In genomic region chr17:44604149-44605115, GRCh38 we compare ENCODE assay signal across 29 cellular contexts. TPM values are rescaled to one million over a fixed set of nuclear protein-coding genes. Genes with fewer than 3 reads are reported as not detected.
DNase-seq lines count a peak whose midpoint lies in the region; TF ChIP-seq lines count a peak whose summit lies in the region.
"Had no signal": no experiment of that assay in that cellular context is flagged by ENCODE, and none has a peak within 500 bp of the region (broad histone marks: within the 10 kb centered on the region; RNA-seq: fewer than 3 reads in every experiment).

No MANE protein-coding gene starts in this region.

- H4K91ac ChIP-seq in neuronal stem cell (ENCODE audit: low read depth, low read length, poor library complexity): no peak overlapping the region

- DNase-seq in NCI-H82 (lab: John Stamatoyannopoulos, UW) (peak; percentile 25), NCI-H82 treated with DMSO at 0.1 percent for 48 hours (lab: John Stamatoyannopoulos, UW; ENCODE audit: unreplicated experiment) (no peak), islet precursor cell (peak; percentile 49), neuronal stem cell (ENCODE audit: low spot score) (no peak), SK-N-DZ (ENCODE audit: low spot score) (no peak), WERI-Rb-1 (no peak), NAMALWA (ENCODE audit: low spot score) (no peak)
- DNase-seq in activated CD4-positive, alpha-beta memory T cell treated with anti-CD3 and anti-CD28 coated beads, Interleukin-2, amount 10 ng/mL, durations not matched to agents 7 days and 5 days: no peak
- DNase-seq: activated CD4-positive, alpha-beta memory T cell treated with anti-CD3 and anti-CD28 coated beads for 36 hours; activated CD4-positive, CD25-positive, alpha-beta regulatory T cell treated with anti-CD3 and anti-CD28 coated beads, Interleukin-2, amount 50 U/mL, for 72 hours; activated naive CD4-positive, alpha-beta T cell treated with anti-CD3 and anti-CD28 coated beads, Interleukin-2, amount 10 ng/mL, durations not matched to agents 7 days and 5 days; amygdala; CD4-positive, CD25-positive, alpha-beta regulatory T cell; GM23248; kidney glomerular epithelial cell; NCI-H1436 treated with DMSO at 0.1 percent for 48 hours; NCI-H2081 treated with DMSO at 0.1 percent for 48 hours; NCI-H226; NCI-H69; Right ventricle myocardium superior; T-helper 2 cell had no signal

- no peak for TF ChIP-seq CTCF in WERI-Rb-1 (IDR thresholded peaks at IDR 0.05; ENCODE audit: low read depth, low read length)

- H2BK120ac ChIP-seq in neuronal stem cell (ENCODE audit: low read depth, low read length): no peak overlapping the region

- no peak overlapping the region for H4K8ac ChIP-seq in neuronal stem cell (ENCODE audit: low read depth, low read length)

- peaks cover 7% of the 10 kb centered on the region for H3K27me3 Mint-ChIP-seq in activated CD4-positive, alpha-beta memory T cell treated with anti-CD3 and anti-CD28 coated beads, Interleukin-2, amount 10 ng/mL, durations not matched to agents 7 days and 5 days

- peaks cover 0 to 10% (median 0%) of the 10 kb centered on the region in 3 experiments for H3K27me3 ChIP-seq in neuronal stem cell (ENCODE audit: control insufficient read depth in 3 of 3, insufficient read depth in 3 of 3, low read depth in 1 of 3, low read length in 3 of 3)
- no peaks in the 10 kb centered on the region for H3K27me3 ChIP-seq in WERI-Rb-1 (ENCODE audit: insufficient read depth, low read depth, severe bottlenecking)
- H3K27me3 ChIP-seq: breast epithelium, neutrophil had no signal

- peak overlapping the region; percentile 76 for H2BK15ac ChIP-seq in neuronal stem cell (ENCODE audit: low read length)

- peak overlapping the region; percentile 81 for H3K18ac ChIP-seq in neuronal stem cell (ENCODE audit: low read length)

- H3K36me3 Mint-ChIP-seq in activated CD4-positive, alpha-beta memory T cell treated with anti-CD3 and anti-CD28 coated beads, Interleukin-2, amount 10 ng/mL, durations not matched to agents 7 days and 5 days (ENCODE audit: low read depth): no peaks in the 10 kb centered on the region
- H3K36me3 Mint-ChIP-seq: activated CD4-positive, alpha-beta memory T cell treated with anti-CD3 and anti-CD28 coated beads for 36 hours; activated naive CD4-positive, alpha-beta T cell treated with anti-CD3 and anti-CD28 coated beads, Interleukin-2, amount 10 ng/mL, durations not matched to agents 7 days and 5 days; CD4-positive, CD25-positive, alpha-beta regulatory T cell; stimulated activated effector memory CD8-positive, alpha-beta T cell treated with anti-CD3 and anti-CD28 coated beads, Interleukin-12 subunit alpha, Interleukin-12 subunit beta, amount 100 ng/mL, for 72 hours; type B pancreatic cell had no signal

- peaks cover 24 to 33% of the 10 kb centered on the region in 2 donors for H3K4me1 ChIP-seq in neuronal stem cell (ENCODE audit: control insufficient read depth in 2 of 2, insufficient read depth in 1 of 2, low read depth in 1 of 2, low read length in 2 of 2)
- H3K4me1 ChIP-seq: breast epithelium had no signal

- H3K79me1 ChIP-seq in neuronal stem cell (ENCODE audit: low read depth, low read length): no peaks in the 10 kb centered on the region

- H3K27ac ChIP-seq in neuronal stem cell (replicated peaks; ENCODE audit: low read length): no peak overlapping the region
- H3K27ac ChIP-seq in WERI-Rb-1: no peak overlapping the region
- H3K27ac ChIP-seq: breast epithelium, GM23248, KMS-11, neutrophil had no signal

- H3K9me3 ChIP-seq in neuronal stem cell (replicated peaks in 1 of 2; ENCODE audit: control insufficient read depth in 2 of 2, insufficient read depth in 1 of 2, low read depth in 1 of 2, low read length in 2 of 2) (peaks cover 1 to 4% of the 10 kb centered on the region in 2 donors), WERI-Rb-1 (ENCODE audit: severe bottlenecking) (peaks cover 4% of the 10 kb centered on the region)
- H3K9me3 ChIP-seq: breast epithelium, neutrophil had no signal

- POLR2A ChIA-PET in activated CD4-positive, alpha-beta memory T cell treated with anti-CD3 and anti-CD28 coated beads, Interleukin-2, amount 10 ng/mL, durations not matched to agents 7 days and 5 days (lab: Charles Lee): no interaction called here

- no peak overlapping the region for H3K4me3 ChIP-seq in neuronal stem cell (ENCODE audit: low read length in 2 of 2)
- no peak overlapping the region for H3K4me3 ChIP-seq in WERI-Rb-1 (ENCODE audit: low read depth, low read length)
- H3K4me3 ChIP-seq: breast epithelium, GM23248, lung had no signal

- H2AFZ ChIP-seq in neuronal stem cell (ENCODE audit: low read length): no peak overlapping the region
- H2AFZ ChIP-seq: GM23248 had no signal

- no CpG with 5 or more reads among the region's 9 CpGs for whole genome bisulfite sequencing in neuronal stem cell (ENCODE audit: extremely low coverage in 2 of 2, insufficient read length in 2 of 2, insufficient replicate concordance in 1 of 2), 2 donors

- H3K9me3 Mint-ChIP-seq in activated CD4-positive, alpha-beta memory T cell treated with anti-CD3 and anti-CD28 coated beads, Interleukin-2, amount 10 ng/mL, durations not matched to agents 7 days and 5 days: no peaks in the 10 kb centered on the region
- H3K9me3 Mint-ChIP-seq: activated CD4-positive, alpha-beta memory T cell treated with anti-CD3 and anti-CD28 coated beads for 36 hours; activated naive CD4-positive, alpha-beta T cell treated with anti-CD3 and anti-CD28 coated beads, Interleukin-2, amount 10 ng/mL, durations not matched to agents 7 days and 5 days; activated T-helper 17 cell treated with anti-CD3 and anti-CD28 coated beads, Interleukin-2, amount 50 U/mL, for 72 hours; stimulated activated effector memory CD8-positive, alpha-beta T cell treated with anti-CD3 and anti-CD28 coated beads, Interleukin-12 subunit alpha, Interleukin-12 subunit beta, amount 100 ng/mL, for 72 hours; type B pancreatic cell had no signal

- H3K23ac ChIP-seq in neuronal stem cell (ENCODE audit: low read depth, low read length, poor library complexity): no peak overlapping the region

- H2BK12ac ChIP-seq in neuronal stem cell (ENCODE audit: low read length): no peak overlapping the region

- no peak overlapping the region for H3K4me3 Mint-ChIP-seq in activated CD4-positive, alpha-beta memory T cell treated with anti-CD3 and anti-CD28 coated beads, Interleukin-2, amount 10 ng/mL, durations not matched to agents 7 days and 5 days
- H3K4me3 Mint-ChIP-seq: activated CD4-positive, alpha-beta memory T cell treated with anti-CD3 and anti-CD28 coated beads for 36 hours; activated naive CD4-positive, alpha-beta T cell treated with anti-CD3 and anti-CD28 coated beads, Interleukin-2, amount 10 ng/mL, durations not matched to agents 7 days and 5 days; activated T-helper 17 cell treated with anti-CD3 and anti-CD28 coated beads, Interleukin-2, amount 50 U/mL, for 72 hours; CD4-positive, CD25-positive, alpha-beta regulatory T cell; stimulated activated effector memory CD8-positive, alpha-beta T cell treated with anti-CD3 and anti-CD28 coated beads, Interleukin-12 subunit alpha, Interleukin-12 subunit beta, amount 100 ng/mL, for 72 hours; type B pancreatic cell had no signal

- H3K4ac ChIP-seq in neuronal stem cell (ENCODE audit: low read length): no peak overlapping the region

- H2AK5ac ChIP-seq in neuronal stem cell (ENCODE audit: low read depth, low read length): peak overlapping the region; percentile 47

- H3K9ac ChIP-seq in neuronal stem cell (ENCODE audit: low read depth, low read length, poor library complexity): no peak overlapping the region
- H3K9ac ChIP-seq: GM23248, KMS-11 had no signal

- peak overlapping the region; percentile 29 for H2BK5ac ChIP-seq in neuronal stem cell (ENCODE audit: low read length)

- H3K4me2 ChIP-seq in neuronal stem cell (ENCODE audit: insufficient read depth, low read length, poor library complexity, severe bottlenecking): no peak overlapping the region
- H3K4me2 ChIP-seq: KMS-11 had no signal

- peak overlapping the region; percentile 25 for H3K14ac ChIP-seq in neuronal stem cell (ENCODE audit: low read length)

- no peak overlapping the region for H3K27ac Mint-ChIP-seq in activated CD4-positive, alpha-beta memory T cell treated with anti-CD3 and anti-CD28 coated beads, Interleukin-2, amount 10 ng/mL, durations not matched to agents 7 days and 5 days
- H3K27ac Mint-ChIP-seq: activated CD4-positive, alpha-beta memory T cell treated with anti-CD3 and anti-CD28 coated beads for 36 hours; activated naive CD4-positive, alpha-beta T cell treated with anti-CD3 and anti-CD28 coated beads, Interleukin-2, amount 10 ng/mL, durations not matched to agents 7 days and 5 days; activated T-helper 17 cell treated with anti-CD3 and anti-CD28 coated beads, Interleukin-2, amount 50 U/mL, for 72 hours; stimulated activated effector memory CD8-positive, alpha-beta T cell treated with anti-CD3 and anti-CD28 coated beads, Interleukin-12 subunit alpha, Interleukin-12 subunit beta, amount 100 ng/mL, for 72 hours; type B pancreatic cell had no signal

- H3K4me1 Mint-ChIP-seq in activated CD4-positive, alpha-beta memory T cell treated with anti-CD3 and anti-CD28 coated beads, Interleukin-2, amount 10 ng/mL, durations not matched to agents 7 days and 5 days: no peaks in the 10 kb centered on the region
- H3K4me1 Mint-ChIP-seq: activated naive CD4-positive, alpha-beta T cell treated with anti-CD3 and anti-CD28 coated beads, Interleukin-2, amount 10 ng/mL, durations not matched to agents 7 days and 5 days; activated T-helper 17 cell treated with anti-CD3 and anti-CD28 coated beads, Interleukin-2, amount 50 U/mL, for 72 hours; stimulated activated effector memory CD8-positive, alpha-beta T cell treated with anti-CD3 and anti-CD28 coated beads, Interleukin-12 subunit alpha, Interleukin-12 subunit beta, amount 100 ng/mL, for 72 hours had no signal

- CTCF ChIA-PET in activated CD4-positive, alpha-beta memory T cell treated with anti-CD3 and anti-CD28 coated beads, Interleukin-2, amount 10 ng/mL, durations not matched to agents 7 days and 5 days (lab: Charles Lee): no interaction called here

- H3K36me3 ChIP-seq in neuronal stem cell (replicated peaks in 1 of 2; ENCODE audit: control insufficient read depth in 2 of 2, insufficient read depth in 2 of 2, low read length in 2 of 2) (no peaks in the 10 kb centered on the region), WERI-Rb-1 (no peaks in the 10 kb centered on the region)
- H3K36me3 ChIP-seq: breast epithelium, neutrophil had no signal

RNA-seq across cellular contexts. Expression of gene FZD2, which starts 47.1 kb away (rescaled TPM):
- polyA plus RNA-seq in neuronal stem cell (2013, experiment 1 of 2): 181 TPM
- polyA plus RNA-seq in neuronal stem cell (2013, experiment 2 of 2): 177 TPM
- under 1 TPM; 0.10 to 0.25 TPM for total RNA-seq in activated CD4-positive, alpha-beta memory T cell treated with anti-CD3 and anti-CD28 coated beads, Interleukin-2, amount 10 ng/mL, durations not matched to agents 7 days and 5 days
- polyA plus RNA-seq in SK-N-DZ (2014; cell fraction: cytosol; rRNA removed): 19.7 and 19.9 TPM in 2 replicates
- 12.7 and 14.5 TPM in 2 replicates for polyA plus RNA-seq in SK-N-DZ (2014; cell fraction: nucleus; rRNA removed)
- total RNA-seq: activated CD4-positive, alpha-beta memory T cell treated with anti-CD3 and anti-CD28 coated beads for 36 hours; activated T-helper 17 cell treated with anti-CD3 and anti-CD28 coated beads, Interleukin-2, amount 50 U/mL, for 72 hours; CD4-positive, CD25-positive, alpha-beta regulatory T cell had no signal
- polyA plus RNA-seq: CD4-positive, CD25-positive, alpha-beta regulatory T cell had no signal

RNA-seq across cellular contexts. Expression of gene MEIOC, which starts 51.8 kb away (rescaled TPM):
- polyA plus RNA-seq in neuronal stem cell (2013, experiment 1 of 2): 2.5 TPM
- polyA plus RNA-seq in neuronal stem cell (2013, experiment 2 of 2): 2.9 TPM
- total RNA-seq in activated CD4-positive, alpha-beta memory T cell treated with anti-CD3 and anti-CD28 coated beads, Interleukin-2, amount 10 ng/mL, durations not matched to agents 7 days and 5 days: under 1 TPM in 1 of 2 experiments, not detected in 1; 0.15 TPM
- polyA plus RNA-seq in SK-N-DZ (2014; cell fraction: cytosol; rRNA removed): 2.6 and 13.8 TPM in 2 replicates
- polyA plus RNA-seq in SK-N-DZ (2014; cell fraction: nucleus; rRNA removed): 2.6 and 3.6 TPM in 2 replicates
- total RNA-seq: CD4-positive, CD25-positive, alpha-beta regulatory T cell; GM23248; lung; pulmonary artery endothelial cell; Right ventricle myocardium superior had no signal

Comparison
In these comparisons a context has a peak if more than half of its experiments do, and no peak if none do; other contexts are left out.
1. DNase-seq: peak in NCI-H82 (single experiment) and islet precursor cell (single experiment); none in NCI-H82 treated with DMSO at 0.1 percent for 48 hours (single experiment), neuronal stem cell (single experiment), activated CD4-positive, alpha-beta memory T cell treated with anti-CD3 and anti-CD28 coated beads, Interleukin-2, amount 10 ng/mL, durations not matched to agents 7 days and 5 days (single experiment), SK-N-DZ (single experiment), WERI-Rb-1 (single experiment) and NAMALWA (single experiment).